In the genomic region with DNA sequence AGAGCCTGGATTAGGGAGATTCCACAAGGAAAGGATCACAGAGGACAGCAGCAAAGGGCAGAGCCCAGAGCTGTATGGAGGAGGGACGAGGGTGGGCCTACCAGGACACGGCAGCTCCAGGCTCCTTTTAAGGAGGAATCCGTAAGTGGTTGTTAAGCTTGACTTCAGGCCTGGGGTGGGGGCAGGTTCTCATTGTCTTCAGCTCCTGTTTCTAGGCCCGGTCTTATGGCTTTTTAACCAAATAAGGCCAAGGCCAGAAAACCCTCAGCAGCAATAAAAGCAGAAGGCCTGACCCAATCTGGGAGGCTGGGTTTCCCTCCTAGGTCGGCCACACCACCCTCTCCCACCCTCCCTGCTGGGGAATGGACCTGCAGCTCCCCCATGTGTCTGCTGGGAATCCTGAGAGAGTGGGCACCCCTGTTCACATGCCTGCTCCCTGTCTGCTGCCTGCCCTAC, we compare ENCODE assay signal across 9 cellular contexts.
A peak's percentile ranks its signal among the peaks of the same experiment; 100 is the strongest.
DNase-seq lines count a peak whose midpoint lies in the region; ATAC-seq and TF ChIP-seq lines count a peak whose summit lies in the region.
"Had no signal": no experiment of that assay in that cellular context is flagged by ENCODE, and none has a peak within 500 bp of the region (broad histone marks: within the 10 kb centered on the region; RNA-seq: fewer than 3 reads in every experiment).

No MANE protein-coding gene starts in this region.

- no peak overlapping the region for H3K4me3 Mint-ChIP-seq in activated T-cell treated with anti-CD3 and anti-CD28 coated beads, Interleukin-2, amount 50 U/mL, for 72 hours

- no peaks in the 10 kb centered on the region for H3K36me3 Mint-ChIP-seq in activated T-cell treated with anti-CD3 and anti-CD28 coated beads, Interleukin-2, amount 50 U/mL, for 72 hours (ENCODE audit: insufficient read depth in 2 of 2)

- ATAC-seq in activated T-cell treated with anti-CD3 and anti-CD28 coated beads, Interleukin-2, amount 50 U/mL, for 72 hours (replicated peaks in 1 of 2) = no peak

- H3K4me1 ChIP-seq in HUES48 (ENCODE audit: control insufficient read depth, insufficient read depth, low read length) = peaks cover 13% of the 10 kb centered on the region; the same call in 1 of the 2 replicates
- 0 out of 2 replicates have a peak, but pooled peaks cover 11% of the 10 kb centered on the region for H3K4me1 ChIP-seq in iPS-20b (ENCODE audit: insufficient read depth, low read length)

- DNase-seq in astrocyte of the cerebellum (ENCODE audit: low read depth) (no peak), ureter (ENCODE audit: low spot score) (peak; percentile 60), NK-92 (lab: John Stamatoyannopoulos, UW; ENCODE audit: unreplicated experiment) (no peak), hippocampal formation (lab: John Stamatoyannopoulos, UW) (no peak)
- DNase-seq in activated T-cell treated with anti-CD3 and anti-CD28 coated beads, Interleukin-2, amount 50 U/mL, for 72 hours = no peak
- DNase-seq: activated CD4-positive, alpha-beta T cell treated with anti-CD3 and anti-CD28 coated beads for 4 hours; effector CD8-positive, alpha-beta T cell had no signal

- in situ Hi-C loops in astrocyte of the cerebellum (cut with HindIII; ENCODE audit: low sequenced_read_pairs) = no loop called here

- H3K27me3 ChIP-seq in HUES48 (ENCODE audit: control insufficient read depth, insufficient read depth, low read length) = no peaks in the 10 kb centered on the region
- H3K27me3 ChIP-seq in iPS-20b (ENCODE audit: insufficient read depth, low read length) = no peaks in the 10 kb centered on the region

- 0 out of 2 replicates have a peak overlapping the region, but pooled peaks have one; percentile 31 for H3K9ac ChIP-seq in HUES48 (ENCODE audit: low read depth, low read length)
- peak overlapping the region; percentile 61; the same call in 1 of the 2 replicates for H3K9ac ChIP-seq in iPS-20b (ENCODE audit: low read depth, low read length)

- peak; percentile 13 for TF ChIP-seq CTCF in astrocyte of the cerebellum (IDR thresholded peaks at IDR 0.05; ENCODE audit: low read depth, low read length, missing control alignments)

- H3K4me1 Mint-ChIP-seq in activated T-cell treated with anti-CD3 and anti-CD28 coated beads, Interleukin-2, amount 50 U/mL, for 72 hours (ENCODE audit: low read depth) = peaks cover 35% of the 10 kb centered on the region

- no peak overlapping the region for H3K27ac Mint-ChIP-seq in activated T-cell treated with anti-CD3 and anti-CD28 coated beads, Interleukin-2, amount 50 U/mL, for 72 hours

- H3K9me3 ChIP-seq in HUES48 (ENCODE audit: control insufficient read depth, insufficient read depth, low read length) (no peaks in the 10 kb centered on the region), iPS-20b (ENCODE audit: insufficient read depth, low read depth, low read length) (no peaks in the 10 kb centered on the region)

- no peaks in the 10 kb centered on the region for H3K27me3 Mint-ChIP-seq in activated T-cell treated with anti-CD3 and anti-CD28 coated beads, Interleukin-2, amount 50 U/mL, for 72 hours (ENCODE audit: low read depth)

- H3K9me3 Mint-ChIP-seq in activated T-cell treated with anti-CD3 and anti-CD28 coated beads, Interleukin-2, amount 50 U/mL, for 72 hours = no peaks in the 10 kb centered on the region

- H3K4me3 ChIP-seq in HUES48 (ENCODE audit: low read depth, low read length) (no peak overlapping the region), astrocyte of the cerebellum (ENCODE audit: low read depth, low read length) (no peak overlapping the region), iPS-20b (ENCODE audit: low read length) (no peak overlapping the region)

- peak overlapping the region; percentile 42 for H3K27ac ChIP-seq in HUES48 (ENCODE audit: low read depth, low read length)
- H3K27ac ChIP-seq in iPS-20b (ENCODE audit: low read length) = no peak overlapping the region

- H3K36me3 ChIP-seq in HUES48 (ENCODE audit: control insufficient read depth, insufficient read depth, low read length) (no peaks in the 10 kb centered on the region), iPS-20b (ENCODE audit: insufficient read depth, low read depth, low read length) (no peaks in the 10 kb centered on the region)
